Comparison of ENCODE assay signal across 1 cellular context in the genomic region with DNA sequence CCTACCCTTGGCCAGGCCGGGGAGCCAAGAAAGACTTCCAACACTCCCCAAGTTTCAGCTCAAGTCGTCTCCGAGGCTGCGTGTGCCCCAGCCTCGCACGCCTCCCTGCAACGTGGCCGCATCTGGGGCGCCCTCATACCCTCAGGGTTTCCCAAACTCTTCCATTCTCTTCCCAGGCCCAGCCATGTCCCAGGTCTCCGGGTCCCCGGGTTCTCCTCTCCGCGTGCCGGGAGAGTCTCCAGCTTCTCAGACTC.
TF ChIP-seq lines count a peak whose summit lies in the region.

No MANE protein-coding gene starts in this region.

TF ChIP-seq in SK-N-SH treated with all-trans-retinoic acid at 6 μM for 48 hours, 23 proteins besides CTCF, POLR2A, EP300 and RAD21 (continued from another document):
- TF ChIP-seq TSHZ2 (CRISPR knock-in tag; IDR thresholded peaks at IDR 0.05) (no peak), POU6F1 (CRISPR knock-in tag; IDR thresholded peaks at IDR 0.05; ENCODE audit: borderline replicate concordance, low read depth) (no peak), PPARA (CRISPR knock-in tag; IDR thresholded peaks at IDR 0.05; ENCODE audit: borderline replicate concordance) (no peak), ISL1 (CRISPR knock-in tag; IDR thresholded peaks at IDR 0.05) (no peak)
